ENCODE assay signal across 28 cellular contexts in the genomic region with DNA sequence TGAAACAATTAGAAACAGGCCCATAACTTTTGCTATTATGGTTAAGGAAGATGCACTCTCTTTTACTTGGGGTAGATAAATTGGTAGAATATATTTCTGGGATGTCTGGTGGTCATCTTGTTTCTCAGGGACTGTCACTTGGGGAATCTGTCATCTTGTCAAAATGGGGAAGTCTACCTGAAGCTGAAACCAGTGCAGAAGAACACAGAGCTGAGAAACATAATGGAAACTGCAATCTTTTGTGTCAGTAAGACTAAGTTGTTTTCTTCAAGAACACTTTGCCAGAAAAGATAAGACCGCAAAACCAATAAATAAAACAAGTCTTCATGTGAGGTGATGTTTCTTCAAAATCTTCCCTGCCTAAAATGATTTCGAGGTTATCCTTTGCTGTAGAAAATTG.
"Had no signal": no experiment of that assay in that cellular context is flagged by ENCODE, and none has a peak within 500 bp of the region (broad histone marks: within the 10 kb centered on the region; RNA-seq: fewer than 3 reads in every experiment).

No MANE protein-coding gene starts in this region.

- DNase-seq: activated CD4-positive, alpha-beta memory T cell treated with anti-CD3 and anti-CD28 coated beads for 36 hours; activated CD4-positive, alpha-beta T cell treated with anti-CD3 and anti-CD28 coated beads, Interleukin-2, amount 10 ng/mL, durations not matched to agents 24 days and 14 days; activated CD8-positive, alpha-beta memory T cell treated with anti-CD3 and anti-CD28 coated beads, Interleukin-2, amount 50 U/mL, for 48 hours; activated gamma-delta T cell; activated naive CD4-positive, alpha-beta T cell treated with anti-CD3 and anti-CD28 coated beads, Interleukin-2, amount 50 U/mL, for 16 hours; activated T-cell treated with anti-CD3 and anti-CD28 coated beads, Interleukin-2, amount 50 U/mL, for 24 hours; amniotic stem cell; caudate nucleus; cortex of kidney; effector memory CD8-positive, alpha-beta T cell; erythroblast; gastrocnemius medialis; glutamatergic neuron; islet precursor cell; left ventricle myocardium inferior; ovary; retina; stimulated activated CD4-positive, alpha-beta T cell treated with anti-CD3 and anti-CD28 coated beads, Interleukin-12 subunit alpha, Interleukin-12 subunit beta, amount 100 ng/mL, for 4 hours; stimulated activated CD4-positive, alpha-beta T cell treated with anti-CD3 and anti-CD28 coated beads, Interleukin-4, amount 100 ng/mL, for 1 hour had no signal

- ATAC-seq: effector memory CD8-positive, alpha-beta T cell; gastrocnemius medialis; sciatic nerve; stimulated activated effector memory CD8-positive, alpha-beta T cell treated with anti-CD3 and anti-CD28 coated beads, Interleukin-12 subunit alpha, Interleukin-12 subunit beta, amount 100 ng/mL, for 72 hours had no signal

- H3K4me1 ChIP-seq: left ventricle myocardium inferior, prostate gland, vagina had no signal

- FAIRE-seq: astrocyte, TTC549 had no signal

- H3K4me3 ChIP-seq: gastrocnemius medialis, left ventricle myocardium inferior, lung, ovary, prostate gland, skin epidermis, vagina had no signal

- H3K27me3 ChIP-seq: gastrocnemius medialis, ovary, vagina had no signal

- H3K9me3 ChIP-seq: gastrocnemius medialis, left ventricle myocardium inferior, ovary, prostate gland, vagina had no signal

- H3K36me3 ChIP-seq: gastrocnemius medialis, left ventricle myocardium inferior, ovary, prostate gland, vagina had no signal

- H3K27ac ChIP-seq: gastrocnemius medialis, left ventricle myocardium inferior, ovary, prostate gland, skin epidermis, vagina, VCaP had no signal
